In genomic region chrX:107736781-107737531, GRCh38 we compare ENCODE assay signal across 1 cellular context.
TF ChIP-seq lines count a peak whose summit lies in the region.

No MANE protein-coding gene starts in this region.

TF ChIP-seq in HEK293, 187 proteins besides CTCF, POLR2A, EP300 and RAD21 (continued from another document):
- TF ChIP-seq ATF2 (tag by site-specific recombination; IDR thresholded peaks at IDR 0.05; ENCODE audit: low read depth) (no peak), TRIM28 (IDR thresholded peaks at IDR 0.05; ENCODE audit: borderline replicate concordance, low read length) (peak; percentile 90), ZNF274 (IDR thresholded peaks at IDR 0.05; ENCODE audit: low read length) (no peak), ZNF274 (tag by site-specific recombination; IDR thresholded peaks at IDR 0.05; ENCODE audit: borderline replicate concordance) (no peak), ZNF311 (tag by site-specific recombination; IDR thresholded peaks at IDR 0.05; ENCODE audit: borderline replicate concordance) (no peak), ZIC2 (tag by site-specific recombination; IDR thresholded peaks at IDR 0.05) (peak; percentile 91), GLIS1 (tag by site-specific recombination; IDR thresholded peaks at IDR 0.05) (peak; percentile 69), ZNF501 (tag by site-specific recombination; IDR thresholded peaks at IDR 0.05) (no peak), ZNF148 (tag by site-specific recombination; IDR thresholded peaks at IDR 0.05; ENCODE audit: borderline replicate concordance) (no peak), ZNF404 (tag by site-specific recombination; IDR thresholded peaks at IDR 0.05) (no peak), PBX3 (CRISPR knock-in tag; IDR thresholded peaks at IDR 0.05) (no peak), ZFHX2 (tag by site-specific recombination; conservative IDR thresholded peaks at IDR 0.05) (peak; percentile 73), KLF1 (tag by site-specific recombination; IDR thresholded peaks at IDR 0.05) (no peak), ZNF114 (tag by site-specific recombination; IDR thresholded peaks at IDR 0.05) (no peak), INSM2 (tag by site-specific recombination; IDR thresholded peaks at IDR 0.05) (no peak; the same call in 1 of the 2 replicates), ZNF335 (tag by site-specific recombination; conservative IDR thresholded peaks at IDR 0.05) (0 out of 2 replicates have a peak, but pooled peaks have one; percentile 35), ZNF785 (tag by site-specific recombination; IDR thresholded peaks at IDR 0.05) (no peak), ZNF366 (tag by site-specific recombination; conservative IDR thresholded peaks at IDR 0.05) (no peak), REST (tag by site-specific recombination; IDR thresholded peaks at IDR 0.05) (no peak), HOXC10 (CRISPR knock-in tag; IDR thresholded peaks at IDR 0.05) (no peak), ZNF16 (tag by site-specific recombination; IDR thresholded peaks at IDR 0.05; ENCODE audit: low read depth) (no peak), KLF17 (tag by site-specific recombination; IDR thresholded peaks at IDR 0.05) (peak; percentile 87), ZNF843 (tag by site-specific recombination; IDR thresholded peaks at IDR 0.05) (0 out of 2 replicates have a peak, but pooled peaks have one; percentile 30), KLF16 (tag by site-specific recombination; IDR thresholded peaks at IDR 0.05) (no peak), FEZF1 (tag by site-specific recombination; IDR thresholded peaks at IDR 0.05) (peak; percentile 62), GFI1B (tag by site-specific recombination; IDR thresholded peaks at IDR 0.05) (peak; percentile 7; the same call in 1 of the 2 replicates), ZSCAN4 (tag by site-specific recombination; IDR thresholded peaks at IDR 0.05) (no peak)
